ENCODE assay signal across 32 cellular contexts in the genomic region with DNA sequence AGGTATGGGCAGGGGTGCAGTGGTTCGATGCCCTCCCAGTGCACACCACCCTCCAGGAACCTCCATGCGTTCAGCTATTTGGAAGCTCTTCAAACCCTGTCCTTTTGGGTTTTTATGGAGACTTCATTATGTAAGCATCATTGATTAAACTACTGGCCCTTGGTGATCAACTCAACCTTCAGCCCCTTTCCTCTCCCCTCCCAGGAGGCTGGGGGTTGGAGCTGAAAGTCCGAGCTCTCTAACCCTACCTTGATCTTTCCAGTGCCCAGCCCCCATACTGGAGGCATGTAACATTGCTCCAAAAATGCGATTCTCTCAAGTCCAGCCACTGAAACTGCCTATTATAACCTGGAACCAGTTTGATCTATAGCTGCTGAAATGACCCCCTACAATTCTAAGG.
"Had no signal": no experiment of that assay in that cellular context is flagged by ENCODE, and none has a peak within 500 bp of the region (broad histone marks: within the 10 kb centered on the region; RNA-seq: fewer than 3 reads in every experiment).

No MANE protein-coding gene starts in this region.

- DNase-seq: naive B cell; naive thymus-derived CD8-positive, alpha-beta T cell; nephron progenitor cell; nucleus accumbens; ovary; posterior cingulate gyrus; psoas muscle; right cardiac atrium; spleen; stimulated activated CD4-positive, alpha-beta T cell treated with anti-CD3 and anti-CD28 coated beads, Interleukin-12 subunit alpha, Interleukin-12 subunit beta, amount 100 ng/mL, for 4 hours; stimulated activated CD4-positive, alpha-beta T cell treated with anti-CD3 and anti-CD28 coated beads, Interleukin-1b, Interleukin-23, amount 100 ng/mL, for 48 hours; stimulated activated CD4-positive, alpha-beta T cell treated with anti-CD3 and anti-CD28 coated beads, Interleukin-4, amount 100 ng/mL, for 1 hour; stimulated activated CD4-positive, alpha-beta T cell treated with anti-CD3 and anti-CD28 coated beads, Interleukin-4, amount 100 ng/mL, for 4 hours; stimulated activated CD8-positive, alpha-beta memory T cell treated with anti-CD3 and anti-CD28 coated beads, Interleukin-4, amount 100 ng/mL, for 48 hours; stimulated activated naive B cell treated with anti-CD40 and anti-IgM and Interleukin-4, amounts not matched to agents 10 μg/mL and 1 μg/mL and 100 μg/mL, for 72 hours; stimulated activated naive CD4-positive, alpha-beta T cell treated with Interleukin-2 at 50 U/mL for 16 hours; stomach; thyroid gland; upper lobe of right lung; uterus had no signal

- H3K27me3 ChIP-seq: neutrophil, ovary, spleen, stomach, thyroid gland, tibial nerve, upper lobe of right lung, uterus had no signal

- H3K27me3 Mint-ChIP-seq: natural killer cell treated with Interleukin-12 subunit alpha and Interleukin-12 subunit beta and Interleukin-15 and Interleukin-18, amount 100 ng/mL, for 72 hours; progenitor cell of endocrine pancreas; stimulated activated naive B cell treated with anti-CD40 and anti-IgM and Interleukin-4, amounts not matched to agents 10 μg/mL and 1 μg/mL and 100 μg/mL, for 72 hours had no signal

- H3K4me1 ChIP-seq: parathyroid adenoma, psoas muscle, spleen, stomach, thyroid gland, tibial nerve, upper lobe of right lung, uterus had no signal

- ATAC-seq: naive thymus-derived CD8-positive, alpha-beta T cell; natural killer cell treated with Interleukin-12 subunit alpha and Interleukin-12 subunit beta and Interleukin-15 and Interleukin-18, amount 100 ng/mL, for 72 hours; psoas muscle; right cardiac atrium; sciatic nerve; stimulated activated naive B cell treated with anti-CD40 and anti-IgM and Interleukin-4, amounts not matched to agents 10 μg/mL and 1 μg/mL and 100 μg/mL, for 72 hours; upper lobe of right lung had no signal

- H3K9me3 ChIP-seq: neutrophil, ovary, psoas muscle, spleen, stomach, thoracic aorta, thyroid gland, tibial nerve, upper lobe of right lung, uterus had no signal

- H3K79me2 ChIP-seq: parathyroid adenoma had no signal

- H3K36me3 Mint-ChIP-seq: naive B cell; natural killer cell treated with Interleukin-12 subunit alpha and Interleukin-12 subunit beta and Interleukin-15 and Interleukin-18, amount 100 ng/mL, for 72 hours; stimulated activated naive B cell treated with anti-CD40 and anti-IgM and Interleukin-4, amounts not matched to agents 10 μg/mL and 1 μg/mL and 100 μg/mL, for 72 hours had no signal

- H3K4me3 ChIP-seq: ovary, psoas muscle, skin epidermis, smooth muscle cell, spleen, stomach, thoracic aorta, thyroid gland, tibial nerve, upper lobe of right lung, uterus had no signal

- H3K27ac Mint-ChIP-seq: naive B cell; naive thymus-derived CD8-positive, alpha-beta T cell; natural killer cell treated with Interleukin-12 subunit alpha and Interleukin-12 subunit beta and Interleukin-15 and Interleukin-18, amount 100 ng/mL, for 72 hours; nephron progenitor cell; progenitor cell of endocrine pancreas; stimulated activated naive B cell treated with anti-CD40 and anti-IgM and Interleukin-4, amounts not matched to agents 10 μg/mL and 1 μg/mL and 100 μg/mL, for 72 hours; stimulated activated naive CD8-positive, alpha-beta T cell treated with anti-CD3 and anti-CD28 coated beads, Interleukin-15, Interleukin-2, amounts not matched to agents 100 ng/mL and 50 ng/mL, for 24 hours; type B pancreatic cell had no signal

- H3K4me2 ChIP-seq: smooth muscle cell had no signal

- H3K27ac ChIP-seq: neutrophil, ovary, parathyroid adenoma, psoas muscle, skin epidermis, spleen, stomach, thoracic aorta, thyroid gland, tibial nerve, upper lobe of right lung, uterus had no signal

- H3K4me3 Mint-ChIP-seq: naive B cell; naive thymus-derived CD8-positive, alpha-beta T cell; natural killer cell treated with Interleukin-12 subunit alpha and Interleukin-12 subunit beta and Interleukin-15 and Interleukin-18, amount 100 ng/mL, for 72 hours; nephron progenitor cell; neural crest cell; stimulated activated naive B cell treated with anti-CD40 and anti-IgM and Interleukin-4, amounts not matched to agents 10 μg/mL and 1 μg/mL and 100 μg/mL, for 72 hours; stimulated activated naive CD8-positive, alpha-beta T cell treated with anti-CD3 and anti-CD28 coated beads, Interleukin-15, Interleukin-2, amounts not matched to agents 100 ng/mL and 50 ng/mL, for 24 hours; type B pancreatic cell had no signal

- H2AFZ ChIP-seq: parathyroid adenoma had no signal

- H3K9ac ChIP-seq: parathyroid adenoma had no signal

- H3K4me1 Mint-ChIP-seq: naive B cell; naive thymus-derived CD8-positive, alpha-beta T cell; neural crest cell; stimulated activated naive B cell treated with anti-CD40 and anti-IgM and Interleukin-4, amounts not matched to agents 10 μg/mL and 1 μg/mL and 100 μg/mL, for 72 hours had no signal

- H3K9me3 Mint-ChIP-seq: natural killer cell treated with Interleukin-12 subunit alpha and Interleukin-12 subunit beta and Interleukin-15 and Interleukin-18, amount 100 ng/mL, for 72 hours; nephron progenitor cell; neural crest cell; stimulated activated naive CD8-positive, alpha-beta T cell treated with anti-CD3 and anti-CD28 coated beads, Interleukin-15, Interleukin-2, amounts not matched to agents 100 ng/mL and 50 ng/mL, for 24 hours; type B pancreatic cell had no signal

- H3K36me3 ChIP-seq: neutrophil, ovary, spleen, stomach, thoracic aorta, thyroid gland, tibial nerve, upper lobe of right lung, uterus had no signal
